ENCODE assay signal across 1 cellular context in genomic region chrX:102659790-102660757, GRCh38.
TF ChIP-seq lines count a peak whose summit lies in the region.

No MANE protein-coding gene starts in this region.

TF ChIP-seq in K562, 482 proteins besides CTCF, POLR2A, EP300 and RAD21 (continued from another document and continues in another):
- TF ChIP-seq SP2 (IDR thresholded peaks at IDR 0.05; ENCODE audit: extremely low read depth, low read depth, low read length, poor library complexity, severe bottlenecking), result no peak
- TF ChIP-seq CGGBP1 (CRISPR knock-in tag; IDR thresholded peaks at IDR 0.05), result no peak
- TF ChIP-seq HLTF (IDR thresholded peaks at IDR 0.05), result no peak
- TF ChIP-seq ZFP30 (CRISPR knock-in tag; IDR thresholded peaks at IDR 0.05; ENCODE audit: borderline replicate concordance), result no peak
- TF ChIP-seq, protein P1, sequence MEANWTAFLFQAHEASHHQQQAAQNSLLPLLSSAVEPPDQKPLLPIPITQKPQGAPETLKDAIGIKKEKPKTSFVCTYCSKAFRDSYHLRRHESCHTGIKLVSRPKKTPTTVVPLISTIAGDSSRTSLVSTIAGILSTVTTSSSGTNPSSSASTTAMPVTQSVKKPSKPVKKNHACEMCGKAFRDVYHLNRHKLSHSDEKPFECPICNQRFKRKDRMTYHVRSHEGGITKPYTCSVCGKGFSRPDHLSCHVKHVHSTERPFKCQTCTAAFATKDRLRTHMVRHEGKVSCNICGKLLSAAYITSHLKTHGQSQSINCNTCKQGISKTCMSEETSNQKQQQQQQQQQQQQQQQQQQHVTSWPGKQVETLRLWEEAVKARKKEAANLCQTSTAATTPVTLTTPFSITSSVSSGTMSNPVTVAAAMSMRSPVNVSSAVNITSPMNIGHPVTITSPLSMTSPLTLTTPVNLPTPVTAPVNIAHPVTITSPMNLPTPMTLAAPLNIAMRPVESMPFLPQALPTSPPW (CRISPR knock-in tag; IDR thresholded peaks at IDR 0.05), result peak; percentile 36; the same call in 1 of the 2 replicates
- TF ChIP-seq, protein P2, sequence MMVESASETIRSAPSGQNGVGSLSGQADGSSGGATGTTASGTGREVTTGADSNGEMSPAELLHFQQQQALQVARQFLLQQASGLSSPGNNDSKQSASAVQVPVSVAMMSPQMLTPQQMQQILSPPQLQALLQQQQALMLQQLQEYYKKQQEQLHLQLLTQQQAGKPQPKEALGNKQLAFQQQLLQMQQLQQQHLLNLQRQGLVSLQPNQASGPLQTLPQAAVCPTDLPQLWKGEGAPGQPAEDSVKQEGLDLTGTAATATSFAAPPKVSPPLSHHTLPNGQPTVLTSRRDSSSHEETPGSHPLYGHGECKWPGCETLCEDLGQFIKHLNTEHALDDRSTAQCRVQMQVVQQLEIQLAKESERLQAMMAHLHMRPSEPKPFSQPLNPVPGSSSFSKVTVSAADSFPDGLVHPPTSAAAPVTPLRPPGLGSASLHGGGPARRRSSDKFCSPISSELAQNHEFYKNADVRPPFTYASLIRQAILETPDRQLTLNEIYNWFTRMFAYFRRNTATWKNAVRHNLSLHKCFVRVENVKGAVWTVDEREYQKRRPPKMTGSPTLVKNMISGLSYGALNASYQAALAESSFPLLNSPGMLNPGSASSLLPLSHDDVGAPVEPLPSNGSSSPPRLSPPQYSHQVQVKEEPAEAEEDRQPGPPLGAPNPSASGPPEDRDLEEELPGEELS (CRISPR knock-in tag; IDR thresholded peaks at IDR 0.05; ENCODE audit: borderline replicate concordance), result no peak
- TF ChIP-seq PRMT5 (CRISPR knock-in tag; IDR thresholded peaks at IDR 0.05), result no peak
- TF ChIP-seq, protein P3, sequence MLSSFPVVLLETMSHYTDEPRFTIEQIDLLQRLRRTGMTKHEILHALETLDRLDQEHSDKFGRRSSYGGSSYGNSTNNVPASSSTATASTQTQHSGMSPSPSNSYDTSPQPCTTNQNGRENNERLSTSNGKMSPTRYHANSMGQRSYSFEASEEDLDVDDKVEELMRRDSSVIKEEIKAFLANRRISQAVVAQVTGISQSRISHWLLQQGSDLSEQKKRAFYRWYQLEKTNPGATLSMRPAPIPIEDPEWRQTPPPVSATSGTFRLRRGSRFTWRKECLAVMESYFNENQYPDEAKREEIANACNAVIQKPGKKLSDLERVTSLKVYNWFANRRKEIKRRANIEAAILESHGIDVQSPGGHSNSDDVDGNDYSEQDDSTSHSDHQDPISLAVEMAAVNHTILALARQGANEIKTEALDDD (IDR thresholded peaks at IDR 0.05), result no peak
- TF ChIP-seq PTBP1 (IDR thresholded peaks at IDR 0.05; ENCODE audit: low read depth, low read length), result no peak
- TF ChIP-seq ZNF316 (IDR thresholded peaks at IDR 0.05), result peak; percentile 88
- peak in 1 of 2 experiments; percentile 66; a peak in 1 of 4 replicates for TF ChIP-seq KDM4B (IDR thresholded peaks at IDR 0.05; ENCODE audit: borderline replicate concordance in 2 of 2, low read depth in 1 of 2)
- TF ChIP-seq MAZ (CRISPR knock-in tag; conservative IDR thresholded peaks at IDR 0.05 in 1 of 2, IDR thresholded peaks at IDR 0.05 in 1 of 2), result no peak
- TF ChIP-seq, protein P4, sequence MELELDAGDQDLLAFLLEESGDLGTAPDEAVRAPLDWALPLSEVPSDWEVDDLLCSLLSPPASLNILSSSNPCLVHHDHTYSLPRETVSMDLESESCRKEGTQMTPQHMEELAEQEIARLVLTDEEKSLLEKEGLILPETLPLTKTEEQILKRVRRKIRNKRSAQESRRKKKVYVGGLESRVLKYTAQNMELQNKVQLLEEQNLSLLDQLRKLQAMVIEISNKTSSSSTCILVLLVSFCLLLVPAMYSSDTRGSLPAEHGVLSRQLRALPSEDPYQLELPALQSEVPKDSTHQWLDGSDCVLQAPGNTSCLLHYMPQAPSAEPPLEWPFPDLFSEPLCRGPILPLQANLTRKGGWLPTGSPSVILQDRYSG (tag; conservative IDR thresholded peaks at IDR 0.05; ENCODE audit: low read depth), result no peak
- TF ChIP-seq ATF1 (CRISPR knock-in tag; IDR thresholded peaks at IDR 0.05), result no peak
- peak; percentile 56 for TF ChIP-seq ATF1 (tag; IDR thresholded peaks at IDR 0.05)
- no peak for TF ChIP-seq ZNF830 (CRISPR knock-in tag; IDR thresholded peaks at IDR 0.05)
- no peak for TF ChIP-seq SIN3B (IDR thresholded peaks at IDR 0.05; ENCODE audit: low read depth)
- no peak for TF ChIP-seq ZBTB43 (CRISPR knock-in tag; IDR thresholded peaks at IDR 0.05)
- no peak for TF ChIP-seq HES1 (IDR thresholded peaks at IDR 0.05; ENCODE audit: low read depth)
- no peak for TF ChIP-seq KDM1A (IDR thresholded peaks at IDR 0.05)
- TF ChIP-seq CEBPB (tag; IDR thresholded peaks at IDR 0.05), result no peak
- TF ChIP-seq ZNF586 (CRISPR knock-in tag; conservative IDR thresholded peaks at IDR 0.05), result no peak
- no peak for TF ChIP-seq ARID2 (IDR thresholded peaks at IDR 0.05)
- TF ChIP-seq CHD7 (IDR thresholded peaks at IDR 0.05; ENCODE audit: low read depth, low read length), result no peak
- TF ChIP-seq ZNF77 (CRISPR knock-in tag; IDR thresholded peaks at IDR 0.05), result no peak
- no peak for TF ChIP-seq ELK3 (CRISPR knock-in tag; IDR thresholded peaks at IDR 0.05)
- no peak for TF ChIP-seq RNF2 (IDR thresholded peaks at IDR 0.05)
- no peak for TF ChIP-seq POLR3G (IDR thresholded peaks at IDR 0.05; ENCODE audit: extremely low read depth, insufficient read length, insufficient replicate concordance)
- no peak for TF ChIP-seq ESRRB (CRISPR knock-in tag; IDR thresholded peaks at IDR 0.05; ENCODE audit: borderline replicate concordance)
- TF ChIP-seq, protein P5, sequence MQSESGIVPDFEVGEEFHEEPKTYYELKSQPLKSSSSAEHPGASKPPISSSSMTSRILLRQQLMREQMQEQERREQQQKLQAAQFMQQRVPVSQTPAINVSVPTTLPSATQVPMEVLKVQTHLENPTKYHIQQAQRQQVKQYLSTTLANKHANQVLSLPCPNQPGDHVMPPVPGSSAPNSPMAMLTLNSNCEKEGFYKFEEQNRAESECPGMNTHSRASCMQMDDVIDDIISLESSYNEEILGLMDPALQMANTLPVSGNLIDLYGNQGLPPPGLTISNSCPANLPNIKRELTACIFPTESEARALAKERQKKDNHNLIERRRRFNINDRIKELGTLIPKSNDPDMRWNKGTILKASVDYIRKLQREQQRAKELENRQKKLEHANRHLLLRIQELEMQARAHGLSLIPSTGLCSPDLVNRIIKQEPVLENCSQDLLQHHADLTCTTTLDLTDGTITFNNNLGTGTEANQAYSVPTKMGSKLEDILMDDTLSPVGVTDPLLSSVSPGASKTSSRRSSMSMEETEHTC (IDR thresholded peaks at IDR 0.05), result peak; percentile 82
- no peak for TF ChIP-seq KDM2B (CRISPR knock-in tag; IDR thresholded peaks at IDR 0.05)
- no peak for TF ChIP-seq ZNF512 (tag; IDR thresholded peaks at IDR 0.05)
